9 cellular contexts compared by ENCODE assay signal in genomic region chr1:155016231-155016831, GRCh38. TPM values are rescaled to one million over a fixed set of nuclear protein-coding genes. Genes with fewer than 3 reads are reported as not detected.
DNase-seq lines count a peak whose midpoint lies in the region; ATAC-seq and TF ChIP-seq lines count a peak whose summit lies in the region.
"Had no signal": no experiment of that assay in that cellular context is flagged by ENCODE, and none has a peak within 500 bp of the region (broad histone marks: within the 10 kb centered on the region; RNA-seq: fewer than 3 reads in every experiment).

No MANE protein-coding gene starts in this region.

- peaks cover 70% of the 10 kb centered on the region for H3K4me1 Mint-ChIP-seq in CD14-positive monocyte
- H3K4me1 Mint-ChIP-seq in effector memory CD8-positive, alpha-beta T cell (ENCODE audit: low read depth in 2 of 2) = peaks cover 36 to 43% of the 10 kb centered on the region in 2 donors

- intact Hi-C loops in CD14-positive monocyte (cut with micrococcal nuclease) = loop anchor here (2.0 to 5.0 kb wide), 4 partner anchors 14 to 54 kb away; partner anchors contain the start of genes FLAD1 (in 1 of the 2), PYGO2 (in 1 of the 2) and ZBTB7B (in 1 of the 2)

- H3K27me3 ChIP-seq in Peyer's patch (no peaks in the 10 kb centered on the region), neutrophil (no peaks in the 10 kb centered on the region)

- H3K36me3 ChIP-seq in Peyer's patch (peaks cover 0 to 42% (median 0%) of the 10 kb centered on the region in 3 donors), neutrophil (peaks cover 81% of the 10 kb centered on the region)

- peak overlapping the region; percentile 33 to 92 (median 70) for H3K27ac Mint-ChIP-seq in CD14-positive monocyte
- H3K27ac Mint-ChIP-seq in effector memory CD8-positive, alpha-beta T cell = peak overlapping the region; percentile 41 to 79

- ATAC-seq in effector memory CD8-positive, alpha-beta T cell (replicated peaks) = no peak
- ATAC-seq in omental fat pad (ENCODE audit: low FRiP score) = no peak
- ATAC-seq in GM18868 (IDR thresholded peaks at IDR 0.05; ENCODE audit: unreplicated experiment) = no peak

- peaks cover 0 to 3% (median 0%) of the 10 kb centered on the region in 3 donors for H3K27me3 Mint-ChIP-seq in CD14-positive monocyte (ENCODE audit: low read depth in 3 of 3)
- no peaks in the 10 kb centered on the region for H3K27me3 Mint-ChIP-seq in effector memory CD8-positive, alpha-beta T cell

- H3K4me3 ChIP-seq in Peyer's patch = peak overlapping the region in 2 of 4 donors; percentile 42 to 49
- H3K4me3 ChIP-seq in neutrophil (ENCODE audit: low read depth in 1 of 2, low read length in 1 of 2) = peak overlapping the region; percentile 41 to 65

- no peak for TF ChIP-seq POLR2A in Peyer's patch (IDR thresholded peaks at IDR 0.05)

- H3K27ac ChIP-seq in Peyer's patch (peak overlapping the region; percentile 85 to 99 (median 92)), neutrophil (peak overlapping the region; percentile 97)

- peaks cover 0 to 2% (median 0%) of the 10 kb centered on the region in 7 donors for H3K9me3 Mint-ChIP-seq in CD14-positive monocyte
- no peaks in the 10 kb centered on the region for H3K9me3 Mint-ChIP-seq in effector memory CD8-positive, alpha-beta T cell

- TF ChIP-seq CTCF in CD14-positive monocyte (IDR thresholded peaks at IDR 0.05) (no peak), Peyer's patch (IDR thresholded peaks at IDR 0.05) (no peak), neutrophil (IDR thresholded peaks at IDR 0.05) (no peak), omental fat pad (IDR thresholded peaks at IDR 0.05) (no peak)

- peaks cover under 1 to 67% (median 39%) of the 10 kb centered on the region in 4 donors for H3K4me1 ChIP-seq in Peyer's patch
- peaks cover 62 to 68% of the 10 kb centered on the region in 2 experiments for H3K4me1 ChIP-seq in neutrophil (ENCODE audit: control insufficient read depth in 1 of 2, insufficient read depth in 1 of 2, low read depth in 1 of 2, low read length in 1 of 2)

- no peak for DNase-seq in CD14-positive monocyte (ENCODE audit: low spot score)
- DNase-seq in Peyer's patch = peak; percentile 53 to 86 (median 82)
- DNase-seq in effector memory CD8-positive, alpha-beta T cell = no peak
- DNase-seq in omental fat pad (ENCODE audit: low spot score) = no peak
- no peak for DNase-seq in activated CD8-positive, alpha-beta memory T cell treated with anti-CD3 and anti-CD28 coated beads, Interleukin-2, amount 50 U/mL, for 4 hours
- no peak for DNase-seq in stimulated activated naive CD4-positive, alpha-beta T cell treated with Interleukin-2 at 50 U/mL for 16 hours (lab: John Stamatoyannopoulos, UW)

- H3K9me3 ChIP-seq in Peyer's patch = no peaks in the 10 kb centered on the region
- no peaks in the 10 kb centered on the region for H3K9me3 ChIP-seq in neutrophil

- peaks cover 43 to 63% of the 10 kb centered on the region in 2 donors for H3K36me3 Mint-ChIP-seq in CD14-positive monocyte
- H3K36me3 Mint-ChIP-seq in effector memory CD8-positive, alpha-beta T cell (ENCODE audit: insufficient read depth) = peaks cover 5% of the 10 kb centered on the region

- H3K4me3 Mint-ChIP-seq in CD14-positive monocyte = peak overlapping the region in 1 of 2 donors; percentile 26
- H3K4me3 Mint-ChIP-seq in effector memory CD8-positive, alpha-beta T cell = peak overlapping the region; percentile 50 to 61

RNA-seq across cellular contexts. Expression of gene ZBTB7B, which starts 13.7 kb away (rescaled TPM):
- 1 to 10 TPM; 6.3 to 9.6 TPM for polyA plus RNA-seq in CD14-positive monocyte
- total RNA-seq in Peyer's patch (100 to 1,000 TPM in 3 of 4 donors, 10 to 100 TPM in 1; 35.5 to 412 (median 346) TPM), omental fat pad (10 to 100 TPM; 38.6 to 66.4 (median 49.2) TPM)

RNA-seq across cellular contexts. Expression of gene DCST2, which starts 17.2 kb away (rescaled TPM):
- polyA plus RNA-seq in CD14-positive monocyte = not detected
- 10 to 100 TPM in 1 of 4 donors, 1 to 10 TPM in 3; 1.7 to 12.5 (median 5.3) TPM for total RNA-seq in Peyer's patch
- under 1 TPM in 3 of 4 donors, not detected in 1; 0.36 to 0.79 (median 0.38) TPM for total RNA-seq in omental fat pad
- total RNA-seq: kidney epithelial cell had no signal

RNA-seq across cellular contexts. Expression of gene DCST1, which starts 17.3 kb away (rescaled TPM):
- polyA plus RNA-seq in CD14-positive monocyte = not detected
- total RNA-seq in Peyer's patch (1 to 10 TPM in 1 of 4 donors, under 1 TPM in 1, not detected in 2; 0.88 to 2.7 TPM), omental fat pad (not detected)
- total RNA-seq: kidney epithelial cell had no signal

RNA-seq across cellular contexts. Expression of gene LENEP, which starts 22.9 kb away (rescaled TPM):
- not detected for polyA plus RNA-seq in CD14-positive monocyte
- total RNA-seq in Peyer's patch (not detected), omental fat pad (not detected)

RNA-seq across cellular contexts. Expression of gene FLAD1, which starts 33.2 kb away (rescaled TPM):
- 10 to 100 TPM; 31.5 to 35.1 TPM for polyA plus RNA-seq in CD14-positive monocyte
- 10 to 100 TPM; 29.7 to 50.3 (median 46.3) TPM for total RNA-seq in Peyer's patch
- 10 to 100 TPM; 26.8 to 43.8 (median 30.9) TPM for total RNA-seq in omental fat pad

Comparison
In these comparisons a context has a peak if more than half of its experiments do, and no peak if none do; other contexts are left out.
1. DNase-seq: peak in Peyer's patch (3 of 3); none in CD14-positive monocyte (single experiment), effector memory CD8-positive, alpha-beta T cell (0 of 3), omental fat pad (single experiment), activated CD8-positive, alpha-beta memory T cell treated with anti-CD3 and anti-CD28 coated beads, Interleukin-2, amount 50 U/mL, for 4 hours (single experiment) and stimulated activated naive CD4-positive, alpha-beta T cell treated with Interleukin-2 at 50 U/mL for 16 hours (single experiment).